8 cellular contexts compared by ENCODE assay signal in genomic region chr7:135147899-135148721, GRCh38. TPM values are rescaled to one million over a fixed set of nuclear protein-coding genes. Genes with fewer than 3 reads are reported as not detected.
DNase-seq lines count a peak whose midpoint lies in the region; ATAC-seq and TF ChIP-seq lines count a peak whose summit lies in the region.

TMEM140 (plus strand) TSS chr7:135148072; CDS start chr7:135164442, 16,370 bp downstream.

- CTCF ChIA-PET in CD8-positive, alpha-beta T cell (lab: Charles Lee), result interaction anchor here (1.1 to 3.5 kb wide), 9 partner anchors 8 to 515 kb away, joined by 3 to 27 read pairs (median 4); partner anchors contain the start of genes AGBL3 and CYREN

- peak; percentile 78 for ATAC-seq in CD8-positive, alpha-beta T cell
- ATAC-seq in GM19455 (IDR thresholded peaks at IDR 0.05; ENCODE audit: unreplicated experiment) (peak; percentile 76), HG03521 (IDR thresholded peaks at IDR 0.05; ENCODE audit: unreplicated experiment) (peak; percentile 65)

- peak within 1 kb of the TSS; percentile 87 for H3K4me3 Mint-ChIP-seq in CD8-positive, alpha-beta T cell
- H3K4me3 Mint-ChIP-seq in osteocyte (ENCODE audit: unreplicated experiment), result no peak within 1 kb of the TSS

- H3K27ac Mint-ChIP-seq in CD8-positive, alpha-beta T cell, result peak within 1 kb of the TSS; percentile 97
- no peak within 1 kb of the TSS for H3K27ac Mint-ChIP-seq in osteocyte (ENCODE audit: unreplicated experiment)

- H3K4me3 ChIP-seq in CD8-positive, alpha-beta T cell (ENCODE audit: low read depth, low read length), result peak within 1 kb of the TSS; percentile 60
- H3K4me3 ChIP-seq in mucosa of rectum (ENCODE audit: low read length in 2 of 2) (peak within 1 kb of the TSS; percentile 74 to 88), uterus (peak within 1 kb of the TSS; percentile 40 to 52)

- peak within 1 kb of the TSS; percentile 92 for H3K27ac ChIP-seq in CD8-positive, alpha-beta T cell (ENCODE audit: low read depth, low read length)
- H3K27ac ChIP-seq in mucosa of rectum (ENCODE audit: low read depth in 2 of 2, low read length in 2 of 2) (peak within 1 kb of the TSS; percentile 94), uterus (peak within 1 kb of the TSS; percentile 94 to 99)

- intact Hi-C loops in CD8-positive, alpha-beta T cell (cut with DNase I, micrococcal nuclease), result loop anchor here (1.0 to 10.0 kb wide), 9 partner anchors 11 to 833 kb away; partner anchors contain the start of genes BPGM (in 2 of the 2), CYREN (in 2 of the 2), WDR91 (in 2 of the 2) and AGBL3 (in 1 of the 2)
- intact Hi-C loops in uterus (cut with DNase I; ENCODE audit: low total_unique reads), result no loop called here

- POLR2A ChIA-PET in CD8-positive, alpha-beta T cell (lab: Charles Lee), result interaction anchor here (0.7 to 5.0 kb wide), 19 partner anchors 14 to 831 kb away, joined by 3 to 70 read pairs (median 5); partner anchors contain the start of genes AGBL3, BPGM, CYREN and SLC35B4

- H3K36me3 Mint-ChIP-seq in CD8-positive, alpha-beta T cell, result peaks cover 42% of the 10 kb centered on the region
- no peaks in the 10 kb centered on the region for H3K36me3 Mint-ChIP-seq in osteocyte (ENCODE audit: unreplicated experiment)

- H3K27me3 ChIP-seq in CD8-positive, alpha-beta T cell (ENCODE audit: insufficient read depth, low read length), result no peaks in the 10 kb centered on the region
- H3K27me3 ChIP-seq in mucosa of rectum (ENCODE audit: control insufficient read depth in 2 of 2, insufficient read depth in 2 of 2, low read length in 2 of 2) (no peaks in the 10 kb centered on the region), uterus (no peaks in the 10 kb centered on the region)

- TF ChIP-seq CTCF in CD8-positive, alpha-beta T cell (IDR thresholded peaks at IDR 0.05), result no peak
- TF ChIP-seq CTCF in uterus (IDR thresholded peaks at IDR 0.05), result peak in 3 of 4 experiments; percentile 6 to 27 (median 10)
- TF ChIP-seq CTCF in osteocyte (IDR thresholded peaks at IDR 0.05), result no peak

- no peaks in the 10 kb centered on the region for H3K9me3 ChIP-seq in CD8-positive, alpha-beta T cell (ENCODE audit: low read length)
- H3K9me3 ChIP-seq in mucosa of rectum (ENCODE audit: control insufficient read depth in 2 of 2, low read length in 2 of 2) (no peaks in the 10 kb centered on the region), uterus (no peaks in the 10 kb centered on the region)

- no peaks in the 10 kb centered on the region for H3K27me3 Mint-ChIP-seq in CD8-positive, alpha-beta T cell (ENCODE audit: low read depth)
- peaks cover 9% of the 10 kb centered on the region for H3K27me3 Mint-ChIP-seq in osteocyte (ENCODE audit: unreplicated experiment)

- peak; percentile 36 to 80 (median 58) for DNase-seq in CD8-positive, alpha-beta T cell
- DNase-seq in activated CD4-positive, CD25-positive, alpha-beta regulatory T cell treated with anti-CD3 and anti-CD28 coated beads, Interleukin-2, amount 50 U/mL, for 16 hours (ENCODE audit: low read depth, low spot score), result peak; percentile 50
- peak; percentile 45 for DNase-seq in effector CD4-positive, alpha-beta T cell
- DNase-seq in uterus (peak in 1 of 2 donors; percentile 61), osteocyte (ENCODE audit: extremely low spot score, unreplicated experiment) (no peak)

- H3K9me3 Mint-ChIP-seq in CD8-positive, alpha-beta T cell, result peaks cover 4% of the 10 kb centered on the region
- peaks cover 6% of the 10 kb centered on the region for H3K9me3 Mint-ChIP-seq in osteocyte (ENCODE audit: unreplicated experiment)

- H3K4me1 Mint-ChIP-seq in CD8-positive, alpha-beta T cell (ENCODE audit: low read depth), result peaks cover 80% of the 10 kb centered on the region
- H3K4me1 Mint-ChIP-seq in osteocyte (ENCODE audit: unreplicated experiment), result peaks cover 5% of the 10 kb centered on the region

- TF ChIP-seq POLR2A in uterus (IDR thresholded peaks at IDR 0.05), result peak; percentile 50 to 78

- H3K36me3 ChIP-seq in CD8-positive, alpha-beta T cell (ENCODE audit: insufficient read depth, low read length), result peaks cover 5% of the 10 kb centered on the region
- peaks cover 0 to 4% of the 10 kb centered on the region in 2 donors for H3K36me3 ChIP-seq in mucosa of rectum (ENCODE audit: control insufficient read depth in 2 of 2, insufficient read depth in 2 of 2, low read length in 2 of 2)
- H3K36me3 ChIP-seq in uterus, result no peaks in the 10 kb centered on the region

- peaks cover 47% of the 10 kb centered on the region for H3K4me1 ChIP-seq in CD8-positive, alpha-beta T cell (ENCODE audit: insufficient read depth, low read length)
- H3K4me1 ChIP-seq in mucosa of rectum (ENCODE audit: control insufficient read depth in 2 of 2, insufficient read depth in 2 of 2, low read length in 2 of 2) (peaks cover 6 to 17% of the 10 kb centered on the region in 2 donors), uterus (no peaks in the 10 kb centered on the region)

- H3K9ac ChIP-seq in mucosa of rectum (ENCODE audit: low read depth in 1 of 2, low read length in 2 of 2), result peak within 1 kb of the TSS; percentile 82 to 86

RNA-seq across cellular contexts. Expression of gene TMEM140, which starts in this region (rescaled TPM):
- total RNA-seq in CD8-positive, alpha-beta T cell, result 10 to 100 TPM; 18.8 to 21.8 TPM
- total RNA-seq in uterus, result 10 to 100 TPM in 3 of 4 donors, 1 to 10 TPM in 1; 5.9 to 30.0 (median 17.9) TPM
- total RNA-seq in osteocyte, result 0.18 TPM in 1 of 2 replicates, not detected in the other

Comparison
In these comparisons a context has a peak if more than half of its experiments do, and no peak if none do; other contexts are left out.
1. CTCF ChIP-seq: peak in uterus (3 of 4); none in CD8-positive, alpha-beta T cell (single experiment) and osteocyte (single experiment).
2. Peak in every context shown above with its lines, with median percentiles within 50 percentile points of each other: ATAC-seq, H3K27ac ChIP-seq and H3K4me3 ChIP-seq.